Comparison of ENCODE assay signal across 10 cellular contexts in the genomic region with DNA sequence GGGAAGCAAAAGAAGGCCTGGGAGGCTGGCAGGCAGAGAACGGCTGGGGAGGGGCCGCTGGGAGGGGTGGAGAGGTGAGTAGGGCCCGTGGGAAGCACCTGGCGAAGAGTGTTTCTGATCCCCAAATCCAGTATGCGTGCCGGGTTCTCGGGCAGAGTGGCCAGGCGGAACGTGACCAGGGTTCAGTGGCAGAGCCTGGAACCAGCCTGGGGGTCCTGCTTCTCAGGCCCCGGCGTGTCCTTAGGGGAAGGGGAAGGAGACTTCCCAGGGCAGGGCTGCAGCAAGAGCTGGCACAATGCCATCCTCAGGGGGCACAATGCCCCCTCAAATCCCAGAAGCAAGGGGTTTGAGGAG. TPM values are rescaled to one million over a fixed set of nuclear protein-coding genes. Genes with fewer than 3 reads are reported as not detected.
DNase-seq lines count a peak whose midpoint lies in the region; ATAC-seq, FAIRE-seq and TF ChIP-seq lines count a peak whose summit lies in the region.
"Had no signal": no experiment of that assay in that cellular context is flagged by ENCODE, and none has a peak within 500 bp of the region (broad histone marks: within the 10 kb centered on the region; RNA-seq: fewer than 3 reads in every experiment).

No MANE protein-coding gene starts in this region.

- H3K4me3 ChIP-seq in AG10803 (ENCODE audit: low read length) (peak overlapping the region; percentile 66; the same call in 1 of the 2 replicates), KMS-11 (IDR thresholded peaks at IDR 0.05; ENCODE audit: insufficient read depth, low read depth, low read length) (no peak overlapping the region), osteoblast (ENCODE audit: insufficient read depth, low read length) (peak overlapping the region; percentile 84), adrenal gland (peak overlapping the region in 1 of 4 donors; percentile 79)

- H3K27ac ChIP-seq in KMS-11 (no peak overlapping the region), osteoblast (ENCODE audit: low read depth, low read length) (no peak overlapping the region), adrenal gland (no peak overlapping the region)

- TF ChIP-seq CTCF in AG10803 (conservative IDR thresholded peaks at IDR 0.05; ENCODE audit: low read length) (no peak), KMS-11 (conservative IDR thresholded peaks at IDR 0.05; ENCODE audit: low read depth, low read length) (no peak), osteoblast (IDR thresholded peaks at IDR 0.05; ENCODE audit: extremely low read depth, low read depth, low read length) (no peak), adrenal gland (IDR thresholded peaks at IDR 0.05) (no peak)

- no peaks in the 10 kb centered on the region for H3K79me2 ChIP-seq in KMS-11 (ENCODE audit: insufficient read depth, low read depth)
- H3K79me2 ChIP-seq in osteoblast (ENCODE audit: insufficient read depth, low read length): no peaks in the 10 kb centered on the region

- H2AFZ ChIP-seq in KMS-11 (ENCODE audit: low read depth) (peak overlapping the region; percentile 88), osteoblast (ENCODE audit: low read length) (peak overlapping the region; percentile 85)

- TF ChIP-seq POLR2A in GM12891 (IDR thresholded peaks at IDR 0.05; ENCODE audit: low read depth, low read length): no peak
- TF ChIP-seq POLR2A in adrenal gland (IDR thresholded peaks at IDR 0.05): no peak

- peak overlapping the region; percentile 46; the same call in 1 of the 2 replicates for H3K4me2 ChIP-seq in KMS-11
- peak overlapping the region; percentile 77 for H3K4me2 ChIP-seq in osteoblast (ENCODE audit: insufficient read depth, low read length)

- H3K9me3 Mint-ChIP-seq in effector memory CD8-positive, alpha-beta T cell: no peaks in the 10 kb centered on the region

- H3K36me3 ChIP-seq in KMS-11 (ENCODE audit: insufficient read depth) (no peaks in the 10 kb centered on the region), osteoblast (ENCODE audit: insufficient read depth, low read length) (no peaks in the 10 kb centered on the region), adrenal gland (replicated peaks in 1 of 2) (no peaks in the 10 kb centered on the region)

- H4K20me1 ChIP-seq in KMS-11 (ENCODE audit: insufficient read depth): no peaks in the 10 kb centered on the region
- no peaks in the 10 kb centered on the region for H4K20me1 ChIP-seq in osteoblast (ENCODE audit: insufficient read depth, low read length)

- H3K27ac Mint-ChIP-seq in effector memory CD8-positive, alpha-beta T cell: no peak overlapping the region

- peak overlapping the region; percentile 75; the same call in 1 of the 2 replicates for H3K9ac ChIP-seq in KMS-11

- H3K4me3 Mint-ChIP-seq in effector memory CD8-positive, alpha-beta T cell: peak overlapping the region; percentile 68 to 77

- no peak for ATAC-seq in effector memory CD8-positive, alpha-beta T cell (replicated peaks)

- intact Hi-C loops in adrenal gland (cut with DNase I): no loop called here

- peaks cover 0 to 6% of the 10 kb centered on the region in 2 donors for H3K27me3 Mint-ChIP-seq in effector memory CD8-positive, alpha-beta T cell

- WGBS in adrenal gland, 4 donors: 65 to 68% (median 66%) methylated on average over 11 of the region's 11 CpGs

- H3K36me3 Mint-ChIP-seq in effector memory CD8-positive, alpha-beta T cell (ENCODE audit: insufficient read depth): peaks cover 11% of the 10 kb centered on the region

- no peak for FAIRE-seq in GM12891 (lab: Jason Lieb, UNC)
- FAIRE-seq: small intestine had no signal

- H3K9me3 ChIP-seq in osteoblast (ENCODE audit: low read depth, low read length) (no peaks in the 10 kb centered on the region), adrenal gland (replicated peaks in 1 of 3) (no peaks in the 10 kb centered on the region)

- H3K27me3 ChIP-seq in KMS-11 (ENCODE audit: insufficient read depth, low read depth): no peaks in the 10 kb centered on the region
- no peaks in the 10 kb centered on the region for H3K27me3 ChIP-seq in osteoblast (ENCODE audit: insufficient read depth, low read length)
- H3K27me3 ChIP-seq in adrenal gland: no peaks in the 10 kb centered on the region

- H3K4me1 ChIP-seq in KMS-11 (ENCODE audit: low read depth, poor library complexity, severe bottlenecking): no peaks in the 10 kb centered on the region
- peaks cover 5% of the 10 kb centered on the region for H3K4me1 ChIP-seq in osteoblast (ENCODE audit: insufficient read depth, low read length)
- H3K4me1 ChIP-seq in adrenal gland (replicated peaks in 1 of 2): peaks cover 0 to 5% of the 10 kb centered on the region in 2 donors

- DNase-seq in AG10803 (ENCODE audit: low read depth) (no peak), osteoblast (ENCODE audit: insufficient read length, low spot score, missing footprints) (peak; percentile 55), cortex of kidney (lab: John Stamatoyannopoulos, UW) (no peak), GM12891 (ENCODE audit: insufficient read length, low spot score) (no peak), adrenal gland (no peak)
- no peak for DNase-seq in effector memory CD8-positive, alpha-beta T cell
- DNase-seq in stimulated activated CD4-positive, alpha-beta T cell treated with anti-CD3 and anti-CD28 coated beads, Interleukin-4, amount 100 ng/mL, for 1 hour: no peak
- DNase-seq: NCI-H510A, small intestine had no signal

- H3K4me1 Mint-ChIP-seq in effector memory CD8-positive, alpha-beta T cell (ENCODE audit: low read depth in 2 of 2): peaks cover 13 to 15% of the 10 kb centered on the region in 2 donors

TF ChIP-seq in GM12891, 5 proteins besides CTCF, POLR2A, EP300 and RAD21:
- TF ChIP-seq POU2F2 (IDR thresholded peaks at IDR 0.05; ENCODE audit: low read depth, low read length): no peak
- no peak for TF ChIP-seq TAF1 (IDR thresholded peaks at IDR 0.05; ENCODE audit: low read depth, low read length)
- no peak for TF ChIP-seq SPI1 (IDR thresholded peaks at IDR 0.05; ENCODE audit: low read depth, low read length)
- TF ChIP-seq POLR2AphosphoS5 (IDR thresholded peaks at IDR 0.05; ENCODE audit: low read depth, low read length): no peak
- TF ChIP-seq PAX5 (IDR thresholded peaks at IDR 0.05; ENCODE audit: insufficient read depth, low read length, severe bottlenecking): no peak
TF ChIP-seq in GM12891: peak in this region for 0.

RNA-seq across cellular contexts. Expression of gene IER5L, which starts 25.5 kb away (rescaled TPM):
- total RNA-seq in osteoblast (86.1 and 104 TPM in 2 replicates), adrenal gland (10 to 100 TPM; 10.9 to 47.6 (median 18.6) TPM)
- 0.19 TPM for polyA plus RNA-seq in GM12891 (2012; ENCODE audit: low read depth, missing spikeins)
- 100 to 1,000 TPM in 1 of 3 donors, 10 to 100 TPM in 1, under 1 TPM in 1; 0.46 to 168 (median 64.5) TPM for polyA plus RNA-seq in adrenal gland
